In genomic region chr17:76390003-76390421, GRCh38 we compare ENCODE assay signal across 2 cellular contexts.
A peak's percentile ranks its signal among the peaks of the same experiment; 100 is the strongest.
TF ChIP-seq lines count a peak whose summit lies in the region.

No MANE protein-coding gene starts in this region.

TF ChIP-seq in HepG2, 621 proteins besides CTCF, POLR2A, EP300 and RAD21 (continues in another document):
- TF ChIP-seq ZNF281 (CRISPR knock-in tag; IDR thresholded peaks at IDR 0.05; ENCODE audit: borderline replicate concordance) (peak; percentile 89; the same call in 1 of the 2 replicates), TRIM24 (CRISPR knock-in tag; IDR thresholded peaks at IDR 0.05) (0 out of 2 replicates have a peak, but pooled peaks have one; percentile 44), ERF (CRISPR knock-in tag; IDR thresholded peaks at IDR 0.05) (peak; percentile 26; the same call in 1 of the 2 replicates), ZMAT3 (CRISPR knock-in tag; conservative IDR thresholded peaks at IDR 0.05) (0 out of 2 replicates have a peak, but pooled peaks have one; percentile 37), ZNF350 (CRISPR knock-in tag; IDR thresholded peaks at IDR 0.05; ENCODE audit: borderline replicate concordance, low read depth) (0 out of 2 replicates have a peak, but pooled peaks have one; percentile 0), SAP130 (CRISPR knock-in tag; IDR thresholded peaks at IDR 0.05; ENCODE audit: low read depth) (peak; percentile 23; the same call in 1 of the 2 replicates), ZNF274 (CRISPR knock-in tag; IDR thresholded peaks at IDR 0.05) (0 out of 2 replicates have a peak, but pooled peaks have one; percentile 12), AGO1 (IDR thresholded peaks at IDR 0.05; ENCODE audit: low read depth, low read length, poor library complexity, severe bottlenecking) (peak; percentile 45), POLR2AphosphoS2 (IDR thresholded peaks at IDR 0.05; ENCODE audit: low read depth, low read length) (no peak), MAZ (IDR thresholded peaks at IDR 0.05; ENCODE audit: borderline replicate concordance, low read depth, low read length) (0 out of 2 replicates have a peak, but pooled peaks have one; percentile 34), MAZ (CRISPR knock-in tag; IDR thresholded peaks at IDR 0.05; ENCODE audit: low read depth) (no peak), ZNF124 (CRISPR knock-in tag; IDR thresholded peaks at IDR 0.05) (no peak), KDM5B (CRISPR knock-in tag; IDR thresholded peaks at IDR 0.05; ENCODE audit: borderline replicate concordance) (peak; percentile 17; the same call in 1 of the 2 replicates), SSRP1 (CRISPR knock-in tag; IDR thresholded peaks at IDR 0.05) (peak; percentile 85), HNRNPH1 (optimal IDR thresholded peaks at IDR 0.05; ENCODE audit: low read depth, low read length) (no peak), PITX1 (CRISPR knock-in tag; IDR thresholded peaks at IDR 0.05) (no peak), ZNF326 (CRISPR knock-in tag; IDR thresholded peaks at IDR 0.05; ENCODE audit: borderline replicate concordance) (peak; percentile 84; the same call in 1 of the 2 replicates), FOXO1 (CRISPR knock-in tag; IDR thresholded peaks at IDR 0.05) (peak; percentile 10; the same call in 1 of the 2 replicates), ZNF883 (CRISPR knock-in tag; IDR thresholded peaks at IDR 0.05; ENCODE audit: not compliant biosample characterization) (peak; percentile 58), TFDP1 (CRISPR knock-in tag; IDR thresholded peaks at IDR 0.05; ENCODE audit: borderline replicate concordance) (0 out of 2 replicates have a peak, but pooled peaks have one; percentile 26), POGK (CRISPR knock-in tag; conservative IDR thresholded peaks at IDR 0.05) (no peak), NFIB (CRISPR knock-in tag; IDR thresholded peaks at IDR 0.05; ENCODE audit: borderline replicate concordance) (peak; percentile 72; the same call in 1 of the 2 replicates), ZNF362 (CRISPR knock-in tag; IDR thresholded peaks at IDR 0.05; ENCODE audit: borderline replicate concordance) (0 out of 2 replicates have a peak, but pooled peaks have one; percentile 6), NR0B2 (CRISPR knock-in tag; IDR thresholded peaks at IDR 0.05) (0 out of 2 replicates have a peak, but pooled peaks have one; percentile 24), KDM2A (CRISPR knock-in tag; IDR thresholded peaks at IDR 0.05; ENCODE audit: borderline replicate concordance, low read depth) (peak; percentile 67; the same call in 1 of the 2 replicates)

TF ChIP-seq in H1, 55 proteins besides CTCF, POLR2A, EP300 and RAD21:
- TF ChIP-seq POU5F1 (IDR thresholded peaks at IDR 0.05; ENCODE audit: low read depth, low read length) (no peak), E2F6 (IDR thresholded peaks at IDR 0.05) (no peak), SP1 (IDR thresholded peaks at IDR 0.05; ENCODE audit: low read depth, low read length) (no peak), EGR1 (IDR thresholded peaks at IDR 0.05; ENCODE audit: borderline replicate concordance, low read depth, low read length) (no peak), CHD2 (IDR thresholded peaks at IDR 0.05; ENCODE audit: low read length) (no peak), KDM4A (IDR thresholded peaks at IDR 0.05; ENCODE audit: low read depth, low read length, severe bottlenecking) (no peak), ATF3 (IDR thresholded peaks at IDR 0.05; ENCODE audit: insufficient read depth, low read depth, low read length) (no peak), ATF2 (IDR thresholded peaks at IDR 0.05; ENCODE audit: low read length) (no peak), SP4 (IDR thresholded peaks at IDR 0.05; ENCODE audit: low read length) (no peak), CREB1 (IDR thresholded peaks at IDR 0.05) (no peak)
